8 cellular contexts compared by ENCODE assay signal in the genomic region with DNA sequence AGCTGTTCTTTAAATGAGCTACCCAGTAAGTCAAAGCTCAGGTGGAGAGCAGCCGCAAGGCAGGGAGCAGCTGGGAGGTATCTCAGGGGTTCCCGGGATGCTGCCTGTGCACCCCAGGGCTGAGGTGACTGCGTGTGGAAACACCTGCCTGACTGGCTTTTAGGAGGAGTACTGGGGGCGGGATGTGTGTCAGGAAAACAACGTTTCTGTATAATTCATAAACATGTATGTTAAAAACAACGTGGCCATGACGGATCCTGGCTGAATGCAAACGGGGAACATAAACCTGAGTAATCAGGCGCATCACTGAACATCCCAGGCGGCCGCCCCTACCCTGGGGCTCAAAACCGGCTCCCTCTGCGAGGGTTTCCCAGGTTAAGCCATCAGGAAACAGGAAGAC. TPM values are rescaled to one million over a fixed set of nuclear protein-coding genes. Genes with fewer than 3 reads are reported as not detected.
DNase-seq lines count a peak whose midpoint lies in the region; ATAC-seq and TF ChIP-seq lines count a peak whose summit lies in the region.
"Had no signal": no experiment of that assay in that cellular context is flagged by ENCODE, and none has a peak within 500 bp of the region (broad histone marks: within the 10 kb centered on the region; RNA-seq: fewer than 3 reads in every experiment).

No MANE protein-coding gene starts in this region.

- peak overlapping the region; percentile 65; the same call in 1 of the 2 replicates for H3K4me3 ChIP-seq in LNCaP clone FGC (ENCODE audit: low read depth, low read length)
- H3K4me3 ChIP-seq in neural cell (ENCODE audit: low read length), result peak overlapping the region; percentile 81

- no peak overlapping the region for H3K4me2 ChIP-seq in neural cell (ENCODE audit: low read length)

- no peak overlapping the region for H3K27ac ChIP-seq in neural cell (ENCODE audit: low read length)
- H3K27ac ChIP-seq: coronary artery had no signal

- no peaks in the 10 kb centered on the region for H3K27me3 Mint-ChIP-seq in Calu3 (ENCODE audit: unreplicated experiment)
- H3K27me3 Mint-ChIP-seq in central memory CD8-positive, alpha-beta T cell, result peaks cover 8% of the 10 kb centered on the region

- no peaks in the 10 kb centered on the region for H4K20me1 ChIP-seq in neural cell (ENCODE audit: insufficient read depth)

- H3K27me3 ChIP-seq in neural cell (ENCODE audit: insufficient read depth, low read depth, low read length), result peaks cover 5% of the 10 kb centered on the region

- H3K9me3 Mint-ChIP-seq in Calu3 (ENCODE audit: low read depth, unreplicated experiment), result peaks cover 2% of the 10 kb centered on the region
- H3K9me3 Mint-ChIP-seq in central memory CD8-positive, alpha-beta T cell, result no peaks in the 10 kb centered on the region

- peak overlapping the region; percentile 77 for H3K4me3 Mint-ChIP-seq in Calu3 (ENCODE audit: low read depth, unreplicated experiment)
- H3K4me3 Mint-ChIP-seq in central memory CD8-positive, alpha-beta T cell, result peak overlapping the region; percentile 70

- TSS peak; percentile 32 for BruUV-seq in Calu3 (replicated peaks; lab: Mats Ljungman, UMichigan)

- H2AFZ ChIP-seq in neural cell (ENCODE audit: low read depth, low read length), result no peak overlapping the region

- no peak overlapping the region for H3K9ac ChIP-seq in neural cell (ENCODE audit: low read length)

- intact Hi-C loops in Calu3 (cut with micrococcal nuclease; ENCODE audit: unreplicated experiment), result no loop called here

- H3K4me1 Mint-ChIP-seq in Calu3 (ENCODE audit: low read depth, unreplicated experiment), result peaks cover 13% of the 10 kb centered on the region
- H3K4me1 Mint-ChIP-seq in central memory CD8-positive, alpha-beta T cell, result peaks cover 6% of the 10 kb centered on the region

- CTCF ChIA-PET in Calu3 (lab: Charles Lee), result no interaction called here

- no peaks in the 10 kb centered on the region for H3K36me3 ChIP-seq in neural cell (ENCODE audit: insufficient read depth, low read length)

- TF ChIP-seq EP300 in neural cell (conservative IDR thresholded peaks at IDR 0.05; ENCODE audit: poor library complexity, severe bottlenecking), result no peak

- H3K36me3 Mint-ChIP-seq in Calu3 (ENCODE audit: insufficient read depth, unreplicated experiment), result peaks cover 34% of the 10 kb centered on the region
- H3K36me3 Mint-ChIP-seq in central memory CD8-positive, alpha-beta T cell (ENCODE audit: insufficient read depth), result peaks cover 14% of the 10 kb centered on the region

- H3K79me2 ChIP-seq in neural cell (replicated peaks; ENCODE audit: insufficient read depth, low read length), result no peaks in the 10 kb centered on the region

- DNase-seq in Calu3 (no peak), LNCaP clone FGC (ENCODE audit: low read depth) (no peak), DMS 273 treated with DMSO at 0.1 percent for 48 hours (lab: John Stamatoyannopoulos, UW) (no peak), Kasumi-1 (lab: John Stamatoyannopoulos, UW) (no peak)
- no peak for DNase-seq in central memory CD8-positive, alpha-beta T cell (ENCODE audit: low spot score in 2 of 2)
- DNase-seq in stimulated activated CD4-positive, alpha-beta T cell treated with anti-CD3 and anti-CD28 coated beads, Interleukin-12 subunit alpha, Interleukin-12 subunit beta, amount 100 ng/mL, for 4 hours, result no peak

- H3K27ac Mint-ChIP-seq in Calu3 (ENCODE audit: unreplicated experiment), result no peak overlapping the region
- no peak overlapping the region for H3K27ac Mint-ChIP-seq in central memory CD8-positive, alpha-beta T cell (ENCODE audit: low read depth)

- H3K9me2 ChIP-seq in neural cell (ENCODE audit: insufficient read depth, low read length), result no peaks in the 10 kb centered on the region

- no peaks in the 10 kb centered on the region for H3K9me3 ChIP-seq in neural cell (ENCODE audit: low read length)

- no peak for ATAC-seq in central memory CD8-positive, alpha-beta T cell (replicated peaks; ENCODE audit: extremely low read depth, poor library complexity, severe bottlenecking)

- TF ChIP-seq CTCF in Calu3 (IDR thresholded peaks at IDR 0.05; ENCODE audit: unreplicated experiment) (no peak), LNCaP clone FGC (IDR thresholded peaks at IDR 0.05; ENCODE audit: control insufficient read depth, extremely low read depth, insufficient read depth) (no peak), neural cell (IDR thresholded peaks at IDR 0.05; ENCODE audit: poor library complexity, severe bottlenecking) (no peak)

- no peak for TF ChIP-seq RAD21 in neural cell (conservative IDR thresholded peaks at IDR 0.05)

- no peaks in the 10 kb centered on the region for H3F3A ChIP-seq in neural cell (ENCODE audit: insufficient read depth, low read length, poor library complexity, severe bottlenecking)

TF ChIP-seq in neural cell, 6 proteins besides CTCF, POLR2A, EP300 and RAD21:
- TF ChIP-seq POLR2AphosphoS5 (IDR thresholded peaks at IDR 0.05) (no peak), SMC3 (conservative IDR thresholded peaks at IDR 0.05; ENCODE audit: poor library complexity) (no peak), MXI1 (conservative IDR thresholded peaks at IDR 0.05; ENCODE audit: poor library complexity, severe bottlenecking) (no peak)

RNA-seq across cellular contexts. Expression of a gene that starts 1.5 kb away (rescaled TPM):
- 32.4 and 34.7 TPM in 2 replicates for total RNA-seq in Calu3 (2022)
- 31.5 and 52.6 TPM in 2 replicates for polyA plus RNA-seq in neural cell
- 18.6 and 20.7 TPM in 2 replicates for polyA minus RNA-seq in neural cell

RNA-seq across cellular contexts. Expression of a gene that starts 40.3 kb away (rescaled TPM):
- 5.0 and 5.6 TPM in 2 replicates for total RNA-seq in Calu3 (2022)
- polyA plus RNA-seq in neural cell, result not detected in 2 replicates
- polyA minus RNA-seq in neural cell, result not detected in 2 replicates

RNA-seq across cellular contexts. Expression of a gene that starts 59.2 kb away (rescaled TPM):
- 2.4 and 3.5 TPM in 2 replicates for total RNA-seq in Calu3 (2022)
- not detected in 2 replicates for polyA plus RNA-seq in neural cell
- polyA minus RNA-seq in neural cell, result not detected in 2 replicates
